ENCODE assay signal across 2 cellular contexts in genomic region chr3:23882487-23882918, GRCh38.
TF ChIP-seq lines count a peak whose summit lies in the region.

No MANE protein-coding gene starts in this region.

TF ChIP-seq in HEK293, 187 proteins besides CTCF, POLR2A, EP300 and RAD21:
- TF ChIP-seq ZNF202 (tag by site-specific recombination; IDR thresholded peaks at IDR 0.05; ENCODE audit: borderline replicate concordance) (peak; percentile 88), ZNF335 (tag by site-specific recombination; conservative IDR thresholded peaks at IDR 0.05) (no peak), ZNF132 (tag by site-specific recombination; IDR thresholded peaks at IDR 0.05; ENCODE audit: borderline replicate concordance) (no peak), GLI4 (tag by site-specific recombination; IDR thresholded peaks at IDR 0.05) (no peak), ZNF362 (tag by site-specific recombination; IDR thresholded peaks at IDR 0.05) (no peak), REST (tag by site-specific recombination; IDR thresholded peaks at IDR 0.05) (no peak), PBX3 (CRISPR knock-in tag; IDR thresholded peaks at IDR 0.05) (no peak)
TF ChIP-seq in HEK293: peak in this region for 1.

TF ChIP-seq in HepG2, 621 proteins besides CTCF, POLR2A, EP300 and RAD21:
- TF ChIP-seq AGO2 (optimal IDR thresholded peaks at IDR 0.05; ENCODE audit: low read depth, low read length) = peak; percentile 29
- TF ChIP-seq SNAPC2 (CRISPR knock-in tag; IDR thresholded peaks at IDR 0.05) = no peak
TF ChIP-seq in HepG2: peak in this region for 1.
